Comparison of ENCODE assay signal across 8 cellular contexts in genomic region chr16:48365601-48366164, GRCh38. TPM values are rescaled to one million over a fixed set of nuclear protein-coding genes. Genes with fewer than 3 reads are reported as not detected.
DNase-seq lines count a peak whose midpoint lies in the region; ATAC-seq and TF ChIP-seq lines count a peak whose summit lies in the region.

No MANE protein-coding gene starts in this region.

- H3K9ac ChIP-seq in PC-3 (ENCODE audit: low read length), result peak overlapping the region; percentile 77
- H3K9ac ChIP-seq in fibroblast of lung (ENCODE audit: insufficient read depth, low read length), result peak overlapping the region; percentile 69

- CTCF ChIA-PET in CD4-positive, alpha-beta T cell (lab: Charles Lee), result interaction anchor here (0.6 to 4.8 kb wide), 10 partner anchors 8 to 265 kb away, joined by 3 to 28 read pairs (median 6); partner anchors contain the start of gene SIAH1
- CTCF ChIA-PET in PC-3 (lab: Charles Lee), result interaction anchor here (1.7 kb wide), 1 partner anchor 161 kb away, joined by 5 read pairs; no protein-coding TSS in a partner anchor

- peaks cover 16% of the 10 kb centered on the region for H3K36me3 Mint-ChIP-seq in CD4-positive, alpha-beta T cell (ENCODE audit: low read depth)
- peaks cover 0 to 16% (median 0%) of the 10 kb centered on the region in 3 donors for H3K36me3 Mint-ChIP-seq in naive thymus-derived CD8-positive, alpha-beta T cell
- H3K36me3 Mint-ChIP-seq in stimulated activated memory B cell treated with anti-CD40 and anti-IgM and Interleukin-4, amounts not matched to agents 10 μg/mL and 1 μg/mL and 100 μg/mL, for 72 hours, result peaks cover 18% of the 10 kb centered on the region

- peak; percentile 49 to 76 (median 65) for DNase-seq in CD4-positive, alpha-beta T cell
- peak; percentile 78 for DNase-seq in PC-3
- DNase-seq in activated T-helper 1 cell treated with anti-CD3 and anti-CD28 coated beads, Interleukin-2, amount 50 U/mL, for 16 hours (ENCODE audit: low read depth in 1 of 2, low spot score in 1 of 2), result peak; percentile 51 to 70
- peak; percentile 83 to 90 for DNase-seq in fibroblast of lung (ENCODE audit: low read depth in 2 of 2)
- DNase-seq in naive thymus-derived CD8-positive, alpha-beta T cell, result peak; percentile 56 to 83 (median 71)

- H3K27me3 ChIP-seq in CD4-positive, alpha-beta T cell (ENCODE audit: control insufficient read depth, insufficient read depth, low read length), result no peaks in the 10 kb centered on the region
- H3K27me3 ChIP-seq in PC-3 (ENCODE audit: low read length) (no peaks in the 10 kb centered on the region), fibroblast of lung (ENCODE audit: control insufficient read depth, insufficient read depth, low read length) (no peaks in the 10 kb centered on the region)

- H3F3A ChIP-seq in PC-3 (ENCODE audit: low read length, unreplicated experiment), result no peaks in the 10 kb centered on the region

- H3K9me3 ChIP-seq in CD4-positive, alpha-beta T cell (ENCODE audit: control insufficient read depth, low read length), result no peaks in the 10 kb centered on the region
- H3K9me3 ChIP-seq in PC-3 (ENCODE audit: low read length) (no peaks in the 10 kb centered on the region), fibroblast of lung (ENCODE audit: control insufficient read depth, insufficient read depth, low read depth, low read length) (no peaks in the 10 kb centered on the region)

- H3K79me2 ChIP-seq in PC-3 (ENCODE audit: low read length) (peaks cover 98% of the 10 kb centered on the region), fibroblast of lung (ENCODE audit: control insufficient read depth, insufficient read depth, low read length) (peaks cover 84% of the 10 kb centered on the region)

- ATAC-seq in CD4-positive, alpha-beta T cell (ENCODE audit: poor library complexity), result peak; percentile 82
- peak; percentile 98 for ATAC-seq in GM19397 (IDR thresholded peaks at IDR 0.05; ENCODE audit: unreplicated experiment)
- peak; percentile 94 for ATAC-seq in HG03521 (IDR thresholded peaks at IDR 0.05; ENCODE audit: unreplicated experiment)
- ATAC-seq in PC-3, result peak; percentile 97
- ATAC-seq in naive thymus-derived CD8-positive, alpha-beta T cell, result peak; percentile 85 to 93
- ATAC-seq in stimulated activated memory B cell treated with anti-CD40 and anti-IgM and Interleukin-4, amounts not matched to agents 10 μg/mL and 1 μg/mL and 100 μg/mL, for 72 hours, result peak; percentile 99

- TF ChIP-seq CTCF in CD4-positive, alpha-beta T cell (IDR thresholded peaks at IDR 0.05), result no peak
- TF ChIP-seq CTCF in PC-3 (conservative IDR thresholded peaks at IDR 0.05; ENCODE audit: low read depth, low read length) (no peak; the same call in 1 of the 2 replicates), fibroblast of lung (conservative IDR thresholded peaks at IDR 0.05 in 1 of 2, IDR thresholded peaks at IDR 0.05 in 1 of 2; ENCODE audit: low read depth in 1 of 2, low read length in 2 of 2) (no peak)

- no peaks in the 10 kb centered on the region for H3K9me3 Mint-ChIP-seq in CD4-positive, alpha-beta T cell
- no peaks in the 10 kb centered on the region for H3K9me3 Mint-ChIP-seq in naive thymus-derived CD8-positive, alpha-beta T cell
- H3K9me3 Mint-ChIP-seq in stimulated activated memory B cell treated with anti-CD40 and anti-IgM and Interleukin-4, amounts not matched to agents 10 μg/mL and 1 μg/mL and 100 μg/mL, for 72 hours, result no peaks in the 10 kb centered on the region

- H3K27ac ChIP-seq in CD4-positive, alpha-beta T cell (ENCODE audit: low read depth, low read length), result peak overlapping the region; percentile 81
- H3K27ac ChIP-seq in PC-3 (ENCODE audit: low read length), result peak overlapping the region; percentile 77
- peak overlapping the region; percentile 89 for H3K27ac ChIP-seq in fibroblast of lung (ENCODE audit: insufficient read depth, low read length)

- peak overlapping the region; percentile 98 for H3K4me2 ChIP-seq in PC-3 (ENCODE audit: low read length)
- peak overlapping the region; percentile 96 for H3K4me2 ChIP-seq in fibroblast of lung (ENCODE audit: extremely low read depth, insufficient read depth, low read length)

- POLR2A ChIA-PET in CD4-positive, alpha-beta T cell (lab: Charles Lee), result interaction anchor here (0.7 to 6.4 kb wide), 17 partner anchors 8 to 1535 kb away, joined by 3 to 118 read pairs (median 5); partner anchors contain the start of genes C16orf87, LONP2, N4BP1 and SIAH1
- POLR2A ChIA-PET in PC-3 (lab: Charles Lee; ENCODE audit: unreplicated experiment), result interaction anchor here (0.6 to 1.0 kb wide), 5 partner anchors 18 to 591 kb away, joined by 3 read pairs; no protein-coding TSS in a partner anchor
- POLR2A ChIA-PET in naive thymus-derived CD8-positive, alpha-beta T cell (lab: Charles Lee), result interaction anchor here (0.5 to 2.2 kb wide), 13 partner anchors 10 to 1392 kb away, joined by 3 to 17 read pairs (median 5); partner anchors contain the start of genes DNAJA2, N4BP1 and SIAH1

- intact Hi-C loops in CD4-positive, alpha-beta T cell (cut with DNase I, micrococcal nuclease), result loop anchor here (1.0 to 2.0 kb wide), 3 partner anchors 12 to 248 kb away; partner anchors contain the start of gene SIAH1 (in 2 of the 2)
- intact Hi-C loops in PC-3 (cut with micrococcal nuclease), result loop anchor here (1.0 to 5.0 kb wide), 6 partner anchors 19 to 257 kb away; partner anchors contain the start of gene SIAH1

- H3K9me2 ChIP-seq in PC-3 (replicated peaks; ENCODE audit: low read length), result no peaks in the 10 kb centered on the region

- H3K36me3 ChIP-seq in PC-3 (ENCODE audit: low read depth, low read length) (peaks cover 9% of the 10 kb centered on the region; the same call in 1 of the 2 replicates), fibroblast of lung (ENCODE audit: control insufficient read depth, insufficient read depth, low read length) (peaks cover 4% of the 10 kb centered on the region)

- no peaks in the 10 kb centered on the region for H3K27me3 Mint-ChIP-seq in CD4-positive, alpha-beta T cell
- H3K27me3 Mint-ChIP-seq in naive thymus-derived CD8-positive, alpha-beta T cell, result no peaks in the 10 kb centered on the region
- H3K27me3 Mint-ChIP-seq in stimulated activated memory B cell treated with anti-CD40 and anti-IgM and Interleukin-4, amounts not matched to agents 10 μg/mL and 1 μg/mL and 100 μg/mL, for 72 hours, result no peaks in the 10 kb centered on the region

- peaks cover 55% of the 10 kb centered on the region for H3K4me1 Mint-ChIP-seq in CD4-positive, alpha-beta T cell (ENCODE audit: low read depth)
- peaks cover 23 to 50% (median 38%) of the 10 kb centered on the region in 4 donors for H3K4me1 Mint-ChIP-seq in naive thymus-derived CD8-positive, alpha-beta T cell
- peaks cover 64% of the 10 kb centered on the region for H3K4me1 Mint-ChIP-seq in stimulated activated memory B cell treated with anti-CD40 and anti-IgM and Interleukin-4, amounts not matched to agents 10 μg/mL and 1 μg/mL and 100 μg/mL, for 72 hours

- H3K27ac Mint-ChIP-seq in CD4-positive, alpha-beta T cell, result peak overlapping the region; percentile 98
- H3K27ac Mint-ChIP-seq in naive thymus-derived CD8-positive, alpha-beta T cell, result peak overlapping the region; percentile 89 to 99 (median 94)
- peak overlapping the region; percentile 87 for H3K27ac Mint-ChIP-seq in stimulated activated memory B cell treated with anti-CD40 and anti-IgM and Interleukin-4, amounts not matched to agents 10 μg/mL and 1 μg/mL and 100 μg/mL, for 72 hours

- H2AFZ ChIP-seq in PC-3 (ENCODE audit: low read length) (peak overlapping the region; percentile 75), fibroblast of lung (ENCODE audit: low read length) (no peak overlapping the region)

- peak overlapping the region; percentile 81 for H3K4me3 ChIP-seq in PC-3 (ENCODE audit: low read length)
- H3K4me3 ChIP-seq in fibroblast of lung (replicated peaks in 1 of 4; ENCODE audit: control extremely low read depth in 1 of 4, insufficient read depth in 1 of 4, low read depth in 3 of 4, low read length in 4 of 4), result peak overlapping the region; percentile 60 to 84 (median 62)

- peak overlapping the region; percentile 100 for H3K4me3 Mint-ChIP-seq in CD4-positive, alpha-beta T cell
- peak overlapping the region; percentile 87 to 96 (median 90) for H3K4me3 Mint-ChIP-seq in naive thymus-derived CD8-positive, alpha-beta T cell
- peak overlapping the region; percentile 79 for H3K4me3 Mint-ChIP-seq in stimulated activated memory B cell treated with anti-CD40 and anti-IgM and Interleukin-4, amounts not matched to agents 10 μg/mL and 1 μg/mL and 100 μg/mL, for 72 hours

- H4K20me1 ChIP-seq in PC-3 (ENCODE audit: low read length) (peaks cover 6% of the 10 kb centered on the region; the same call in 1 of the 2 replicates), fibroblast of lung (ENCODE audit: control insufficient read depth, extremely low read depth, insufficient read depth, low read length) (no peaks in the 10 kb centered on the region)

- BruUV-seq in PC-3 (replicated peaks; lab: Mats Ljungman, UMichigan), result no TSS peak

- H3K4me1 ChIP-seq in PC-3 (ENCODE audit: insufficient read depth, low read length) (peaks cover 27% of the 10 kb centered on the region), fibroblast of lung (ENCODE audit: control insufficient read depth, extremely low read depth, insufficient read depth, low read length) (peaks cover 10% of the 10 kb centered on the region)

RNA-seq across cellular contexts. Expression of gene SIAH1, which starts 19.5 kb away (rescaled TPM):
- total RNA-seq in CD4-positive, alpha-beta T cell, result 10 to 100 TPM; 40.9 to 43.0 TPM
- total RNA-seq in PC-3 (2014; rRNA removed) (10.9 and 16.2 TPM in 2 replicates), fibroblast of lung (50.6 and 59.1 TPM in 2 replicates)
- 17.4 and 21.4 TPM in 2 replicates for polyA plus RNA-seq in fibroblast of lung
- polyA plus RNA-seq in fibroblast of lung (2012), result 12.9 and 14.5 TPM in 2 replicates
- polyA minus RNA-seq in fibroblast of lung (ENCODE audit: low replicate concordance), result 11.9 and 24.3 TPM in 2 replicates
- 10 to 100 TPM; 22.8 to 25.9 TPM for total RNA-seq in naive thymus-derived CD8-positive, alpha-beta T cell
- polyA plus RNA-seq in naive thymus-derived CD8-positive, alpha-beta T cell, result 10 to 100 TPM; 10.8 to 16.7 (median 12.0) TPM

Comparison
In these comparisons a context has a peak if more than half of its experiments do, and no peak if none do; other contexts are left out.
1. Peak in every context shown above with its lines: DNase-seq, ATAC-seq, H3K4me3 ChIP-seq and H3K27ac ChIP-seq.